In genomic region chr2:144484201-144484948, GRCh38 we compare ENCODE assay signal across 26 cellular contexts. TPM values are rescaled to one million over a fixed set of nuclear protein-coding genes. Genes with fewer than 3 reads are reported as not detected.
A peak's percentile ranks its signal among the peaks of the same experiment; 100 is the strongest.
DNase-seq lines count a peak whose midpoint lies in the region; ATAC-seq and TF ChIP-seq lines count a peak whose summit lies in the region.
"Had no signal": no experiment of that assay in that cellular context is flagged by ENCODE, and none has a peak within 500 bp of the region (broad histone marks: within the 10 kb centered on the region; RNA-seq: fewer than 3 reads in every experiment).

No MANE protein-coding gene starts in this region.

- H4K20me1 ChIP-seq in OCI-LY7 (ENCODE audit: insufficient read depth, low read length) = no peaks in the 10 kb centered on the region

- TF ChIP-seq CTCF in nephron progenitor cell (IDR thresholded peaks at IDR 0.05) (no peak), upper lobe of right lung (IDR thresholded peaks at IDR 0.05) (no peak), MCF 10A (IDR thresholded peaks at IDR 0.05; ENCODE audit: unreplicated experiment) (no peak), testis (IDR thresholded peaks at IDR 0.05) (no peak), OCI-LY7 (conservative IDR thresholded peaks at IDR 0.05; ENCODE audit: low read length) (no peak)

- peaks cover 3% of the 10 kb centered on the region for H3K27me3 Mint-ChIP-seq in nephron progenitor cell (ENCODE audit: low read depth, poor library complexity)
- no peaks in the 10 kb centered on the region for H3K27me3 Mint-ChIP-seq in MCF 10A (ENCODE audit: insufficient read depth, unreplicated experiment)
- H3K27me3 Mint-ChIP-seq: activated T-cell treated with anti-CD3 and anti-CD28 coated beads, Interleukin-2, amount 50 U/mL, for 24 hours; memory B cell had no signal

- H3K9me2 ChIP-seq in OCI-LY7 (ENCODE audit: insufficient read depth, low read length) = no peaks in the 10 kb centered on the region
- H3K9me2 ChIP-seq: SK-N-SH had no signal

- H3K9me3 ChIP-seq in upper lobe of right lung (no peaks in the 10 kb centered on the region), testis (no peaks in the 10 kb centered on the region), OCI-LY7 (ENCODE audit: low read length) (no peaks in the 10 kb centered on the region)
- H3K9me3 ChIP-seq: breast epithelium, SK-N-SH had no signal

- TF ChIP-seq POLR2A in testis (IDR thresholded peaks at IDR 0.05) = no peak

- 36 to 46% methylated on average over 5 of the region's 5 CpGs for WGBS in testis, 2 donors

- peak overlapping the region; percentile 12 for H3K27ac ChIP-seq in upper lobe of right lung
- H3K27ac ChIP-seq in testis = no peak overlapping the region
- H3K27ac ChIP-seq in OCI-LY7 (ENCODE audit: low read depth, low read length, poor library complexity, severe bottlenecking) = no peak overlapping the region
- H3K27ac ChIP-seq: KMS-11 had no signal

- no peaks in the 10 kb centered on the region for H3K36me3 ChIP-seq in upper lobe of right lung
- no peaks in the 10 kb centered on the region for H3K36me3 ChIP-seq in testis (ENCODE audit: low read depth, missing control alignments)
- H3K36me3 ChIP-seq in OCI-LY7 (ENCODE audit: insufficient read depth, low read length) = no peaks in the 10 kb centered on the region
- H3K36me3 ChIP-seq: breast epithelium had no signal

- H3K4me1 ChIP-seq in upper lobe of right lung (peaks cover 26% of the 10 kb centered on the region), testis (peaks cover 21% of the 10 kb centered on the region), OCI-LY7 (ENCODE audit: insufficient read depth, low read length, poor library complexity, severe bottlenecking) (peaks cover 3% of the 10 kb centered on the region)
- H3K4me1 ChIP-seq: breast epithelium had no signal

- no peak overlapping the region for H3K4me3 Mint-ChIP-seq in nephron progenitor cell
- H3K4me3 Mint-ChIP-seq in MCF 10A (ENCODE audit: unreplicated experiment) = no peak overlapping the region
- H3K4me3 Mint-ChIP-seq: activated T-cell treated with anti-CD3 and anti-CD28 coated beads, Interleukin-2, amount 50 U/mL, for 24 hours; memory B cell; type B pancreatic cell had no signal

- no peaks in the 10 kb centered on the region for H3K9me3 Mint-ChIP-seq in nephron progenitor cell
- peaks cover 12% of the 10 kb centered on the region for H3K9me3 Mint-ChIP-seq in MCF 10A (ENCODE audit: unreplicated experiment)
- H3K9me3 Mint-ChIP-seq: activated T-cell treated with anti-CD3 and anti-CD28 coated beads, Interleukin-2, amount 50 U/mL, for 24 hours; memory B cell; type B pancreatic cell had no signal

- H3K4me3 ChIP-seq in upper lobe of right lung (no peak overlapping the region), testis (no peak overlapping the region), OCI-LY7 (ENCODE audit: low read depth, low read length, poor library complexity, severe bottlenecking) (no peak overlapping the region)
- H3K4me3 ChIP-seq: breast epithelium had no signal

- H3K27me3 ChIP-seq in upper lobe of right lung (no peaks in the 10 kb centered on the region), testis (no peaks in the 10 kb centered on the region)
- H3K27me3 ChIP-seq: breast epithelium had no signal

- H3K36me3 Mint-ChIP-seq in nephron progenitor cell (ENCODE audit: low read depth) (peaks cover 60% of the 10 kb centered on the region), MCF 10A (ENCODE audit: insufficient read depth, unreplicated experiment) (peaks cover 5% of the 10 kb centered on the region)

- H3K27ac Mint-ChIP-seq in nephron progenitor cell (peak overlapping the region; percentile 95), MCF 10A (ENCODE audit: low read depth, unreplicated experiment) (no peak overlapping the region)
- H3K27ac Mint-ChIP-seq: activated T-cell treated with anti-CD3 and anti-CD28 coated beads, Interleukin-2, amount 50 U/mL, for 24 hours; memory B cell; type B pancreatic cell had no signal

- no TSS peak for BruUV-seq in MCF 10A (replicated peaks; lab: Mats Ljungman, UMichigan)
- no TSS peak for BruUV-seq in OCI-LY7 (replicated peaks; lab: Mats Ljungman, UMichigan)

- POLR2A ChIA-PET in MCF 10A (lab: Yijun Ruan, JAX) = interaction anchor here (1.2 kb wide), 1 partner anchor 13 kb away, joined by 3 read pairs; no protein-coding TSS in a partner anchor
- POLR2A ChIA-PET in OCI-LY7 (lab: Charles Lee) = no interaction called here

- H3K4me2 ChIP-seq in OCI-LY7 (ENCODE audit: low read length) = no peak overlapping the region
- H3K4me2 ChIP-seq: KMS-11, SK-N-SH had no signal

- H2AFZ ChIP-seq in OCI-LY7 (ENCODE audit: low read length) = no peak overlapping the region

- CTCF ChIA-PET in MCF 10A (lab: Yijun Ruan, JAX) (interaction anchor here (0.6 kb wide), 1 partner anchor 901 kb away, joined by 3 read pairs; no protein-coding TSS in a partner anchor), OCI-LY7 (lab: Charles Lee; ENCODE audit: unreplicated experiment) (no interaction called here)

- DNase-seq in Right ventricle myocardium inferior (ENCODE audit: missing footprints) (no peak), cardiac septum (ENCODE audit: low spot score) (no peak), Right ventricle myocardium superior (no peak), nephron progenitor cell (no peak), upper lobe of right lung (no peak), MCF 10A (ENCODE audit: unreplicated experiment) (no peak), testis (no peak), OCI-LY7 (ENCODE audit: low spot score) (no peak)
- DNase-seq: activated CD4-positive, alpha-beta T cell treated with anti-CD3 and anti-CD28 coated beads for 4 hours; activated gamma-delta T cell treated with Interleukin-2 at 50 U/mL for 16 hours; activated T-cell treated with anti-CD3 and anti-CD28 coated beads, Interleukin-2, amount 50 U/mL, for 24 hours; AML-193; dermis blood vessel endothelial cell; DMS53; MV-4-11; NCI-H2171 treated with DMSO at 0.1 percent for 48 hours; NCI-H526 treated with DMSO at 0.1 percent for 48 hours; RPMI8226; SK-N-SH; stimulated activated CD4-positive, alpha-beta T cell treated with anti-CD3 and anti-CD28 coated beads, Interleukin-12 subunit alpha, Interleukin-12 subunit beta, amount 100 ng/mL, for 4 hours; stimulated activated naive CD8-positive, alpha-beta T cell treated with anti-CD3 and anti-CD28 coated beads, Interleukin-15, Interleukin-2, amounts not matched to agents 100 U/mL and 50 U/mL, for 24 hours had no signal

- H3K79me2 ChIP-seq in OCI-LY7 (ENCODE audit: insufficient read depth, low read depth, low read length) = no peaks in the 10 kb centered on the region

- intact Hi-C loops in Right ventricle myocardium inferior (cut with DNase I) (no loop called here), cardiac septum (cut with DNase I) (no loop called here), Right ventricle myocardium superior (cut with DNase I) (no loop called here), upper lobe of right lung (cut with DNase I) (no loop called here), MCF 10A (cut with micrococcal nuclease) (no loop called here), testis (cut with DNase I; ENCODE audit: low total_unique reads) (no loop called here), OCI-LY7 (cut with micrococcal nuclease; ENCODE audit: unreplicated experiment) (no loop called here)

- H3K4me1 Mint-ChIP-seq in nephron progenitor cell = peaks cover 72% of the 10 kb centered on the region
- H3K4me1 Mint-ChIP-seq in MCF 10A (ENCODE audit: insufficient read depth, unreplicated experiment) = peaks cover 23% of the 10 kb centered on the region

- ATAC-seq in Right ventricle myocardium inferior (peak; percentile 79), Right ventricle myocardium superior (ENCODE audit: poor library complexity) (peak; percentile 89), upper lobe of right lung (no peak)
- ATAC-seq: stimulated activated naive CD8-positive, alpha-beta T cell treated with anti-CD3 and anti-CD28 coated beads, Interleukin-15, Interleukin-2, amounts not matched to agents 100 U/mL and 50 U/mL, for 24 hours had no signal

RNA-seq across cellular contexts. Expression of gene ZEB2, which starts 35.5 kb away (rescaled TPM):
- 89.0 TPM for total RNA-seq in Right ventricle myocardium inferior
- 122 TPM for total RNA-seq in cardiac septum
- 81.0 TPM for total RNA-seq in Right ventricle myocardium superior
- total RNA-seq in upper lobe of right lung = 178 TPM
- total RNA-seq in MCF 10A (2022) = 28.2 and 39.9 TPM in 2 replicates
- 10 to 100 TPM; 87.8 to 96.4 TPM for total RNA-seq in testis
- polyA plus RNA-seq in testis (ENCODE audit: insufficient read depth, low read depth, low replicate concordance) = 38.7 TPM
- total RNA-seq in OCI-LY7 (2014; rRNA removed; shearing (Covaris generic)) = 15.2 and 16.9 TPM in 2 replicates
- 4.0 and 5.1 TPM in 2 replicates for total RNA-seq in OCI-LY7 (2022)
- total RNA-seq: H1 had no signal
